Comparison of ENCODE assay signal across 8 cellular contexts in genomic region chr6:110813813-110814487, GRCh38. TPM values are rescaled to one million over a fixed set of nuclear protein-coding genes. Genes with fewer than 3 reads are reported as not detected.
DNase-seq lines count a peak whose midpoint lies in the region; TF ChIP-seq lines count a peak whose summit lies in the region.

No MANE protein-coding gene starts in this region.

- no peak for TF ChIP-seq POLR2A in adrenal gland (IDR thresholded peaks at IDR 0.05)

- H2AFZ ChIP-seq in Loucy (ENCODE audit: low read length) = no peak overlapping the region

- TF ChIP-seq CTCF in Loucy (conservative IDR thresholded peaks at IDR 0.05; ENCODE audit: low read length) (no peak), adrenal gland (IDR thresholded peaks at IDR 0.05) (no peak)

- no peaks in the 10 kb centered on the region for H3K9me2 ChIP-seq in Loucy (replicated peaks; ENCODE audit: low read depth, low read length)

- no peaks in the 10 kb centered on the region for H3K27me3 Mint-ChIP-seq in activated CD4-positive, alpha-beta T cell treated with anti-CD3 and anti-CD28 coated beads, Interleukin-2, amount 10 ng/mL, durations not matched to agents 24 days and 14 days
- no peaks in the 10 kb centered on the region for H3K27me3 Mint-ChIP-seq in stimulated activated naive CD8-positive, alpha-beta T cell treated with anti-CD3 and anti-CD28 coated beads, Interleukin-15, Interleukin-2, amounts not matched to agents 100 ng/mL and 50 ng/mL, for 24 hours

- H3K4me3 ChIP-seq in Loucy (ENCODE audit: low read length, poor library complexity, severe bottlenecking) = peak overlapping the region; percentile 81
- peak overlapping the region; percentile 8 to 81 (median 72) for H3K4me3 ChIP-seq in adrenal gland

- peaks cover 6% of the 10 kb centered on the region for H3F3A ChIP-seq in Loucy (ENCODE audit: low read depth)

- peaks cover 32% of the 10 kb centered on the region for H3K4me1 Mint-ChIP-seq in activated CD4-positive, alpha-beta T cell treated with anti-CD3 and anti-CD28 coated beads, Interleukin-2, amount 10 ng/mL, durations not matched to agents 24 days and 14 days
- H3K4me1 Mint-ChIP-seq in stimulated activated naive CD8-positive, alpha-beta T cell treated with anti-CD3 and anti-CD28 coated beads, Interleukin-15, Interleukin-2, amounts not matched to agents 100 ng/mL and 50 ng/mL, for 24 hours (ENCODE audit: low read depth) = peaks cover 39% of the 10 kb centered on the region

- intact Hi-C loops in activated CD4-positive, alpha-beta T cell treated with anti-CD3 and anti-CD28 coated beads, Interleukin-2, amount 10 ng/mL, durations not matched to agents 24 days and 14 days (cut with micrococcal nuclease) = loop anchor here (2.0 to 10.0 kb wide), 2 partner anchors 29 to 1329 kb away; partner anchors contain the start of gene ZBTB24
- intact Hi-C loops in adrenal gland (cut with DNase I) = no loop called here

- 13 to 20% (median 16%) methylated on average over 13 to 20 of the region's 20 CpGs for WGBS in adrenal gland, 4 donors

- no peak for DNase-seq in activated CD4-positive, alpha-beta T cell treated with anti-CD3 and anti-CD28 coated beads, Interleukin-2, amount 10 ng/mL, durations not matched to agents 24 days and 14 days
- no peak for DNase-seq in activated CD4-positive, alpha-beta T cell treated with anti-CD3 and anti-CD28 coated beads for 48 hours
- DNase-seq in adrenal gland (peak in 1 of 7 donors; percentile 14), islet precursor cell (peak; percentile 61), NCI-H510A treated with DMSO at 0.1 percent for 48 hours (lab: John Stamatoyannopoulos, UW) (no peak), OCI-M2 (lab: John Stamatoyannopoulos, UW; ENCODE audit: unreplicated experiment) (no peak)

- H3K4me3 Mint-ChIP-seq in activated CD4-positive, alpha-beta T cell treated with anti-CD3 and anti-CD28 coated beads, Interleukin-2, amount 10 ng/mL, durations not matched to agents 24 days and 14 days = peak overlapping the region; percentile 98
- H3K4me3 Mint-ChIP-seq in stimulated activated naive CD8-positive, alpha-beta T cell treated with anti-CD3 and anti-CD28 coated beads, Interleukin-15, Interleukin-2, amounts not matched to agents 100 ng/mL and 50 ng/mL, for 24 hours = peak overlapping the region; percentile 93

- H3K27ac ChIP-seq in adrenal gland = peak overlapping the region in 4 of 5 donors; percentile 80 to 95 (median 93)

- no peaks in the 10 kb centered on the region for H3K36me3 ChIP-seq in Loucy (ENCODE audit: insufficient read depth, low read length)
- H3K36me3 ChIP-seq in adrenal gland (replicated peaks in 1 of 2) = no peaks in the 10 kb centered on the region

- H3K27ac Mint-ChIP-seq in activated CD4-positive, alpha-beta T cell treated with anti-CD3 and anti-CD28 coated beads, Interleukin-2, amount 10 ng/mL, durations not matched to agents 24 days and 14 days = peak overlapping the region; percentile 90
- H3K27ac Mint-ChIP-seq in stimulated activated naive CD8-positive, alpha-beta T cell treated with anti-CD3 and anti-CD28 coated beads, Interleukin-15, Interleukin-2, amounts not matched to agents 100 ng/mL and 50 ng/mL, for 24 hours = peak overlapping the region; percentile 78

- H3K4me2 ChIP-seq in Loucy (ENCODE audit: low read depth, low read length, poor library complexity, severe bottlenecking) = peak overlapping the region; percentile 85

- peak overlapping the region; percentile 89 for H3K9ac ChIP-seq in Loucy (ENCODE audit: low read depth, low read length, poor library complexity, severe bottlenecking)

- H3K4me1 ChIP-seq in Loucy (ENCODE audit: insufficient read depth, low read length, poor library complexity, severe bottlenecking) (peaks cover 55% of the 10 kb centered on the region), adrenal gland (replicated peaks in 1 of 2) (peaks cover 8 to 30% of the 10 kb centered on the region in 2 donors)

- no peaks in the 10 kb centered on the region for H3K9me3 ChIP-seq in Loucy (ENCODE audit: insufficient read depth, low read depth, low read length)
- no peaks in the 10 kb centered on the region for H3K9me3 ChIP-seq in adrenal gland (replicated peaks in 1 of 3)

- no peaks in the 10 kb centered on the region for H3K9me3 Mint-ChIP-seq in activated CD4-positive, alpha-beta T cell treated with anti-CD3 and anti-CD28 coated beads, Interleukin-2, amount 10 ng/mL, durations not matched to agents 24 days and 14 days
- H3K9me3 Mint-ChIP-seq in stimulated activated naive CD8-positive, alpha-beta T cell treated with anti-CD3 and anti-CD28 coated beads, Interleukin-15, Interleukin-2, amounts not matched to agents 100 ng/mL and 50 ng/mL, for 24 hours = no peaks in the 10 kb centered on the region

- H3K79me2 ChIP-seq in Loucy (ENCODE audit: insufficient read depth, low read length) = peaks cover 61% of the 10 kb centered on the region

- peaks cover 49% of the 10 kb centered on the region for H4K20me1 ChIP-seq in Loucy (ENCODE audit: insufficient read depth, low read length, poor library complexity, severe bottlenecking)

- H3K36me3 Mint-ChIP-seq in activated CD4-positive, alpha-beta T cell treated with anti-CD3 and anti-CD28 coated beads, Interleukin-2, amount 10 ng/mL, durations not matched to agents 24 days and 14 days (ENCODE audit: low read depth) = peaks cover 3% of the 10 kb centered on the region
- no peaks in the 10 kb centered on the region for H3K36me3 Mint-ChIP-seq in stimulated activated naive CD8-positive, alpha-beta T cell treated with anti-CD3 and anti-CD28 coated beads, Interleukin-15, Interleukin-2, amounts not matched to agents 100 ng/mL and 50 ng/mL, for 24 hours (ENCODE audit: low read depth)

- H3K27me3 ChIP-seq in Loucy (ENCODE audit: insufficient read depth, low read length, poor library complexity, severe bottlenecking) (no peaks in the 10 kb centered on the region), adrenal gland (no peaks in the 10 kb centered on the region)

RNA-seq across cellular contexts. Expression of gene CDK19, which starts 1.3 kb away (rescaled TPM):
- total RNA-seq in activated CD4-positive, alpha-beta T cell treated with anti-CD3 and anti-CD28 coated beads, Interleukin-2, amount 10 ng/mL, durations not matched to agents 24 days and 14 days = 13.0 and 15.7 TPM in 2 replicates
- 10 to 100 TPM in 3 of 8 donors, 1 to 10 TPM in 5; 5.4 to 59.1 (median 8.8) TPM for total RNA-seq in adrenal gland
- polyA plus RNA-seq in adrenal gland = 1 to 10 TPM; 3.5 to 5.6 (median 4.5) TPM
